In genomic region chr2:229931241-229931640, GRCh38 we compare ENCODE assay signal across 1 cellular context.
TF ChIP-seq lines count a peak whose summit lies in the region.

No MANE protein-coding gene starts in this region.

TF ChIP-seq in HepG2, 621 proteins besides CTCF, POLR2A, EP300 and RAD21 (continued from another document):
- TF ChIP-seq ZNF615 (CRISPR knock-in tag; IDR thresholded peaks at IDR 0.05; ENCODE audit: borderline replicate concordance) (no peak), ATF3 (CRISPR knock-in tag; IDR thresholded peaks at IDR 0.05) (no peak), MAFF (IDR thresholded peaks at IDR 0.05; ENCODE audit: low read depth, low read length) (peak; percentile 45), ETV5 (CRISPR knock-in tag; IDR thresholded peaks at IDR 0.05; ENCODE audit: borderline replicate concordance) (no peak), ZMYM2 (CRISPR knock-in tag; IDR thresholded peaks at IDR 0.05) (no peak), HOXD1 (CRISPR knock-in tag; IDR thresholded peaks at IDR 0.05) (no peak), ZKSCAN5 (CRISPR knock-in tag; IDR thresholded peaks at IDR 0.05) (no peak), ADNP (CRISPR knock-in tag; IDR thresholded peaks at IDR 0.05) (no peak), MBNL3 (CRISPR knock-in tag; conservative IDR thresholded peaks at IDR 0.05) (no peak)
